ENCODE assay signal across 1 cellular context in the genomic region with DNA sequence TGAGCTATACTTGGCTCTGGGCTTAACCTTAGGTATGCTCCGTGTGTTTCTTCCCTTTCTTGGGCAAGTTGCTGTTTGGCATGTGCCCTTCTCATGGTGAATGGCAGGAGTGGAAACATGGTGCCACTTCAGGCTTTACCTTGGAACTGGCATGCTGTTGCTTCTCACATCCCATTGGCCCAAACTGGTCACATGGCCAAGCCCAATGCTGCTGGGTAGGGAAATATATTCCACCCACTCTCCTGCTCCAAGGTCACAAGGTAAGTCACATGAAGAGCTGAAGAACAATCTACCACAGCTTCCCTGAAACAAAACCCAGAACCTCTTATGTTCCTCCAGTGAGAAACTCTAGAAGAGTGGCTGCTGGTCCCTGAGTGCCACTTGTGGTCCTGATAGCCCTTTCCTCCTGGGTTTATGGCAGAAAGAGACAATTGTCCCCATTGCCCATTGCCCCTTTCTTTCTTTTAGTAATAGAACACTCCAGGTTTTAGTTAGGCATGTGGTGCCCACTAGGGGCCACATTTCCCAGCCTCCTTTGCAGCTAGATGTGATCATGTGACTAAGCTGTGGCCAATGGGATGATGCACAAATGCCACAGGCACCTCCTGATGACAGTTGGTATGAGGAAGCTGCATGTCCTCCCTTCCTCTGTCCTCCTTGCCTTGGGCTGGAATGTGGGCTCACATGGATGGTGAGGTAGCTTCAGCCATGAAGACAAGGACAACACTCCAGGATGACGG.
TF ChIP-seq lines count a peak whose summit lies in the region.

No MANE protein-coding gene starts in this region.

TF ChIP-seq in K562, 482 proteins besides CTCF, POLR2A, EP300 and RAD21:
- TF ChIP-seq SREBF1 (IDR thresholded peaks at IDR 0.05; ENCODE audit: borderline replicate concordance, low read depth, low read length) (no peak), TOE1 (IDR thresholded peaks at IDR 0.05; ENCODE audit: borderline replicate concordance) (peak; percentile 72; the same call in 1 of the 2 replicates), TOE1 (CRISPR knock-in tag; IDR thresholded peaks at IDR 0.05; ENCODE audit: borderline replicate concordance, low read depth) (no peak), KAT7 (CRISPR knock-in tag; IDR thresholded peaks at IDR 0.05; ENCODE audit: borderline replicate concordance) (no peak), HIVEP1 (CRISPR knock-in tag; IDR thresholded peaks at IDR 0.05) (no peak), ZNF124 (CRISPR knock-in tag; IDR thresholded peaks at IDR 0.05) (no peak), CBFA2T3 (IDR thresholded peaks at IDR 0.05) (no peak), FOS (IDR thresholded peaks at IDR 0.05; ENCODE audit: extremely low read depth, insufficient read length) (no peak), CCAR2 (IDR thresholded peaks at IDR 0.05; ENCODE audit: low read depth, low read length) (no peak), ETV1 (tag; conservative IDR thresholded peaks at IDR 0.05; ENCODE audit: low read depth) (no peak), ETV6 (IDR thresholded peaks at IDR 0.05; ENCODE audit: borderline replicate concordance in 1 of 2, low read depth in 2 of 2, low read length in 1 of 2) (no peak), ETV6 (CRISPR knock-in tag; IDR thresholded peaks at IDR 0.05; ENCODE audit: borderline replicate concordance) (no peak), NCOA1 (IDR thresholded peaks at IDR 0.05; ENCODE audit: low read depth) (no peak), ERF (CRISPR knock-in tag; IDR thresholded peaks at IDR 0.05) (no peak), CBX3 (IDR thresholded peaks at IDR 0.05; ENCODE audit: borderline replicate concordance in 1 of 2, low read length in 2 of 2) (peak in 1 of 2 experiments; percentile 32; a peak in 1 of 3 replicates), ZNF668 (CRISPR knock-in tag; IDR thresholded peaks at IDR 0.05) (no peak), BRD9 (IDR thresholded peaks at IDR 0.05; ENCODE audit: low read depth, partially characterized antibody) (no peak), GATAD2A (IDR thresholded peaks at IDR 0.05) (no peak), SIN3B (IDR thresholded peaks at IDR 0.05; ENCODE audit: low read depth) (no peak), ZBTB8A (IDR thresholded peaks at IDR 0.05; ENCODE audit: partially characterized antibody) (no peak), ZNF133 (CRISPR knock-in tag; IDR thresholded peaks at IDR 0.05) (no peak), TAF1 (IDR thresholded peaks at IDR 0.05; ENCODE audit: control insufficient read depth, extremely low read depth, insufficient read depth, low read length, severe bottlenecking) (no peak), PCBP1 (IDR thresholded peaks at IDR 0.05; ENCODE audit: low read depth, low read length, poor library complexity, severe bottlenecking) (no peak), ZNF347 (CRISPR knock-in tag; IDR thresholded peaks at IDR 0.05; ENCODE audit: low read depth) (no peak), PTBP1 (IDR thresholded peaks at IDR 0.05; ENCODE audit: low read depth, low read length) (no peak), RAD51 (IDR thresholded peaks at IDR 0.05; ENCODE audit: borderline replicate concordance, low read depth) (peak; percentile 45), IFI16 (CRISPR knock-in tag; IDR thresholded peaks at IDR 0.05) (no peak), ZNF217 (CRISPR knock-in tag; IDR thresholded peaks at IDR 0.05) (no peak), ZNF140 (CRISPR knock-in tag; IDR thresholded peaks at IDR 0.05) (no peak)
- TF ChIP-seq, protein P1, sequence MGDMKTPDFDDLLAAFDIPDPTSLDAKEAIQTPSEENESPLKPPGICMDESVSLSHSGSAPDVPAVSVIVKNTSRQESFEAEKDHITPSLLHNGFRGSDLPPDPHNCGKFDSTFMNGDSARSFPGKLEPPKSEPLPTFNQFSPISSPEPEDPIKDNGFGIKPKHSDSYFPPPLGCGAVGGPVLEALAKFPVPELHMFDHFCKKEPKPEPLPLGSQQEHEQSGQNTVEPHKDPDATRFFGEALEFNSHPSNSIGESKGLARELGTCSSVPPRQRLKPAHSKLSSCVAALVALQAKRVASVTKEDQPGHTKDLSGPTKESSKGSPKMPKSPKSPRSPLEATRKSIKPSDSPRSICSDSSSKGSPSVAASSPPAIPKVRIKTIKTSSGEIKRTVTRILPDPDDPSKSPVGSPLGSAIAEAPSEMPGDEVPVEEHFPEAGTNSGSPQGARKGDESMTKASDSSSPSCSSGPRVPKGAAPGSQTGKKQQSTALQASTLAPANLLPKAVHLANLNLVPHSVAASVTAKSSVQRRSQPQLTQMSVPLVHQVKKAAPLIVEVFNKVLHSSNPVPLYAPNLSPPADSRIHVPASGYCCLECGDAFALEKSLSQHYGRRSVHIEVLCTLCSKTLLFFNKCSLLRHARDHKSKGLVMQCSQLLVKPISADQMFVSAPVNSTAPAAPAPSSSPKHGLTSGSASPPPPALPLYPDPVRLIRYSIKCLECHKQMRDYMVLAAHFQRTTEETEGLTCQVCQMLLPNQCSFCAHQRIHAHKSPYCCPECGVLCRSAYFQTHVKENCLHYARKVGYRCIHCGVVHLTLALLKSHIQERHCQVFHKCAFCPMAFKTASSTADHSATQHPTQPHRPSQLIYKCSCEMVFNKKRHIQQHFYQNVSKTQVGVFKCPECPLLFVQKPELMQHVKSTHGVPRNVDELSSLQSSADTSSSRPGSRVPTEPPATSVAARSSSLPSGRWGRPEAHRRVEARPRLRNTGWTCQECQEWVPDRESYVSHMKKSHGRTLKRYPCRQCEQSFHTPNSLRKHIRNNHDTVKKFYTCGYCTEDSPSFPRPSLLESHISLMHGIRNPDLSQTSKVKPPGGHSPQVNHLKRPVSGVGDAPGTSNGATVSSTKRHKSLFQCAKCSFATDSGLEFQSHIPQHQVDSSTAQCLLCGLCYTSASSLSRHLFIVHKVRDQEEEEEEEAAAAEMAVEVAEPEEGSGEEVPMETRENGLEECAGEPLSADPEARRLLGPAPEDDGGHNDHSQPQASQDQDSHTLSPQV (IDR thresholded peaks at IDR 0.05) = no peak
- TF ChIP-seq, protein P2, sequence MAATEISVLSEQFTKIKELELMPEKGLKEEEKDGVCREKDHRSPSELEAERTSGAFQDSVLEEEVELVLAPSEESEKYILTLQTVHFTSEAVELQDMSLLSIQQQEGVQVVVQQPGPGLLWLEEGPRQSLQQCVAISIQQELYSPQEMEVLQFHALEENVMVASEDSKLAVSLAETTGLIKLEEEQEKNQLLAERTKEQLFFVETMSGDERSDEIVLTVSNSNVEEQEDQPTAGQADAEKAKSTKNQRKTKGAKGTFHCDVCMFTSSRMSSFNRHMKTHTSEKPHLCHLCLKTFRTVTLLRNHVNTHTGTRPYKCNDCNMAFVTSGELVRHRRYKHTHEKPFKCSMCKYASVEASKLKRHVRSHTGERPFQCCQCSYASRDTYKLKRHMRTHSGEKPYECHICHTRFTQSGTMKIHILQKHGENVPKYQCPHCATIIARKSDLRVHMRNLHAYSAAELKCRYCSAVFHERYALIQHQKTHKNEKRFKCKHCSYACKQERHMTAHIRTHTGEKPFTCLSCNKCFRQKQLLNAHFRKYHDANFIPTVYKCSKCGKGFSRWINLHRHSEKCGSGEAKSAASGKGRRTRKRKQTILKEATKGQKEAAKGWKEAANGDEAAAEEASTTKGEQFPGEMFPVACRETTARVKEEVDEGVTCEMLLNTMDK (IDR thresholded peaks at IDR 0.05; ENCODE audit: borderline replicate concordance, insufficient read depth, low read depth, low read length, poor library complexity, severe bottlenecking) = no peak
- TF ChIP-seq, protein P3, sequence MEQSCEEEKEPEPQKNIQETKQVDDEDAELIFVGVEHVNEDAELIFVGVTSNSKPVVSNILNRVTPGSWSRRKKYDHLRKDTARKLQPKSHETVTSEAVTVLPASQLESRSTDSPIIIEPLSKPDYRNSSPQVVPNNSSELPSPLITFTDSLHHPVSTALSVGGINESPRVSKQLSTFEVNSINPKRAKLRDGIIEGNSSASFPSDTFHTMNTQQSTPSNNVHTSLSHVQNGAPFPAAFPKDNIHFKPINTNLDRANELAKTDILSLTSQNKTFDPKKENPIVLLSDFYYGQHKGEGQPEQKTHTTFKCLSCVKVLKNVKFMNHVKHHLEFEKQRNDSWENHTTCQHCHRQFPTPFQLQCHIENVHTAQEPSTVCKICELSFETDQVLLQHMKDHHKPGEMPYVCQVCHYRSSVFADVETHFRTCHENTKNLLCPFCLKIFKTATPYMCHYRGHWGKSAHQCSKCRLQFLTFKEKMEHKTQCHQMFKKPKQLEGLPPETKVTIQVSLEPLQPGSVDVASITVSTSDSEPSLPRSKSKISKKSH (CRISPR knock-in tag; IDR thresholded peaks at IDR 0.05) = no peak
- TF ChIP-seq, protein P4, sequence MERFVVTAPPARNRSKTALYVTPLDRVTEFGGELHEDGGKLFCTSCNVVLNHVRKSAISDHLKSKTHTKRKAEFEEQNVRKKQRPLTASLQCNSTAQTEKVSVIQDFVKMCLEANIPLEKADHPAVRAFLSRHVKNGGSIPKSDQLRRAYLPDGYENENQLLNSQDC (CRISPR knock-in tag; IDR thresholded peaks at IDR 0.05) = no peak
- TF ChIP-seq, protein P5, sequence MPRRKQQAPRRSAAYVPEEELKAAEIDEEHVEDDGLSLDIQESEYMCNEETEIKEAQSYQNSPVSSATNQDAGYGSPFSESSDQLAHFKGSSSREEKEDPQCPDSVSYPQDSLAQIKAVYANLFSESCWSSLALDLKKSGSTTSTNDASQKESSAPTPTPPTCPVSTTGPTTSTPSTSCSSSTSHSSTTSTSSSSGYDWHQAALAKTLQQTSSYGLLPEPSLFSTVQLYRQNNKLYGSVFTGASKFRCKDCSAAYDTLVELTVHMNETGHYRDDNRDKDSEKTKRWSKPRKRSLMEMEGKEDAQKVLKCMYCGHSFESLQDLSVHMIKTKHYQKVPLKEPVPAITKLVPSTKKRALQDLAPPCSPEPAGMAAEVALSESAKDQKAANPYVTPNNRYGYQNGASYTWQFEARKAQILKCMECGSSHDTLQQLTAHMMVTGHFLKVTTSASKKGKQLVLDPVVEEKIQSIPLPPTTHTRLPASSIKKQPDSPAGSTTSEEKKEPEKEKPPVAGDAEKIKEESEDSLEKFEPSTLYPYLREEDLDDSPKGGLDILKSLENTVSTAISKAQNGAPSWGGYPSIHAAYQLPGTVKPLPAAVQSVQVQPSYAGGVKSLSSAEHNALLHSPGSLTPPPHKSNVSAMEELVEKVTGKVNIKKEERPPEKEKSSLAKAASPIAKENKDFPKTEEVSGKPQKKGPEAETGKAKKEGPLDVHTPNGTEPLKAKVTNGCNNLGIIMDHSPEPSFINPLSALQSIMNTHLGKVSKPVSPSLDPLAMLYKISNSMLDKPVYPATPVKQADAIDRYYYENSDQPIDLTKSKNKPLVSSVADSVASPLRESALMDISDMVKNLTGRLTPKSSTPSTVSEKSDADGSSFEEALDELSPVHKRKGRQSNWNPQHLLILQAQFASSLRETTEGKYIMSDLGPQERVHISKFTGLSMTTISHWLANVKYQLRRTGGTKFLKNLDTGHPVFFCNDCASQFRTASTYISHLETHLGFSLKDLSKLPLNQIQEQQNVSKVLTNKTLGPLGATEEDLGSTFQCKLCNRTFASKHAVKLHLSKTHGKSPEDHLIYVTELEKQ (CRISPR knock-in tag; IDR thresholded peaks at IDR 0.05) = no peak
- TF ChIP-seq, protein P6, sequence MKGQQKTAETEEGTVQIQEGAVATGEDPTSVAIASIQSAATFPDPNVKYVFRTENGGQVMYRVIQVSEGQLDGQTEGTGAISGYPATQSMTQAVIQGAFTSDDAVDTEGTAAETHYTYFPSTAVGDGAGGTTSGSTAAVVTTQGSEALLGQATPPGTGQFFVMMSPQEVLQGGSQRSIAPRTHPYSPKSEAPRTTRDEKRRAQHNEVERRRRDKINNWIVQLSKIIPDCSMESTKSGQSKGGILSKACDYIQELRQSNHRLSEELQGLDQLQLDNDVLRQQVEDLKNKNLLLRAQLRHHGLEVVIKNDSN (CRISPR knock-in tag; IDR thresholded peaks at IDR 0.05) = peak; percentile 74
- TF ChIP-seq, protein P7, sequence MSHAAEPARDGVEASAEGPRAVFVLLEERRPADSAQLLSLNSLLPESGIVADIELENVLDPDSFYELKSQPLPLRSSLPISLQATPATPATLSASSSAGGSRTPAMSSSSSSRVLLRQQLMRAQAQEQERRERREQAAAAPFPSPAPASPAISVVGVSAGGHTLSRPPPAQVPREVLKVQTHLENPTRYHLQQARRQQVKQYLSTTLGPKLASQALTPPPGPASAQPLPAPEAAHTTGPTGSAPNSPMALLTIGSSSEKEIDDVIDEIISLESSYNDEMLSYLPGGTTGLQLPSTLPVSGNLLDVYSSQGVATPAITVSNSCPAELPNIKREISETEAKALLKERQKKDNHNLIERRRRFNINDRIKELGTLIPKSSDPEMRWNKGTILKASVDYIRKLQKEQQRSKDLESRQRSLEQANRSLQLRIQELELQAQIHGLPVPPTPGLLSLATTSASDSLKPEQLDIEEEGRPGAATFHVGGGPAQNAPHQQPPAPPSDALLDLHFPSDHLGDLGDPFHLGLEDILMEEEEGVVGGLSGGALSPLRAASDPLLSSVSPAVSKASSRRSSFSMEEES (CRISPR knock-in tag; IDR thresholded peaks at IDR 0.05) = peak; percentile 70
- TF ChIP-seq, protein P8, sequence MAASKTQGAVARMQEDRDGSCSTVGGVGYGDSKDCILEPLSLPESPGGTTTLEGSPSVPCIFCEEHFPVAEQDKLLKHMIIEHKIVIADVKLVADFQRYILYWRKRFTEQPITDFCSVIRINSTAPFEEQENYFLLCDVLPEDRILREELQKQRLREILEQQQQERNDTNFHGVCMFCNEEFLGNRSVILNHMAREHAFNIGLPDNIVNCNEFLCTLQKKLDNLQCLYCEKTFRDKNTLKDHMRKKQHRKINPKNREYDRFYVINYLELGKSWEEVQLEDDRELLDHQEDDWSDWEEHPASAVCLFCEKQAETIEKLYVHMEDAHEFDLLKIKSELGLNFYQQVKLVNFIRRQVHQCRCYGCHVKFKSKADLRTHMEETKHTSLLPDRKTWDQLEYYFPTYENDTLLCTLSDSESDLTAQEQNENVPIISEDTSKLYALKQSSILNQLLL (CRISPR knock-in tag; IDR thresholded peaks at IDR 0.05; ENCODE audit: borderline replicate concordance) = no peak
- TF ChIP-seq, protein P9, sequence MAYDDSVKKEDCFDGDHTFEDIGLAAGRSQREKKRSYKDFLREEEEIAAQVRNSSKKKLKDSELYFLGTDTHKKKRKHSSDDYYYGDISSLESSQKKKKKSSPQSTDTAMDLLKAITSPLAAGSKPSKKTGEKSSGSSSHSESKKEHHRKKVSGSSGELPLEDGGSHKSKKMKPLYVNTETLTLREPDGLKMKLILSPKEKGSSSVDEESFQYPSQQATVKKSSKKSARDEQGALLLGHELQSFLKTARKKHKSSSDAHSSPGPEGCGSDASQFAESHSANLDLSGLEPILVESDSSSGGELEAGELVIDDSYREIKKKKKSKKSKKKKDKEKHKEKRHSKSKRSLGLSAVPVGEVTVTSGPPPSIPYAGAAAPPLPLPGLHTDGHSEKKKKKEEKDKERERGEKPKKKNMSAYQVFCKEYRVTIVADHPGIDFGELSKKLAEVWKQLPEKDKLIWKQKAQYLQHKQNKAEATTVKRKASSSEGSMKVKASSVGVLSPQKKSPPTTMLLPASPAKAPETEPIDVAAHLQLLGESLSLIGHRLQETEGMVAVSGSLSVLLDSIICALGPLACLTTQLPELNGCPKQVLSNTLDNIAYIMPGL (CRISPR knock-in tag; IDR thresholded peaks at IDR 0.05) = no peak
- TF ChIP-seq, protein P10, sequence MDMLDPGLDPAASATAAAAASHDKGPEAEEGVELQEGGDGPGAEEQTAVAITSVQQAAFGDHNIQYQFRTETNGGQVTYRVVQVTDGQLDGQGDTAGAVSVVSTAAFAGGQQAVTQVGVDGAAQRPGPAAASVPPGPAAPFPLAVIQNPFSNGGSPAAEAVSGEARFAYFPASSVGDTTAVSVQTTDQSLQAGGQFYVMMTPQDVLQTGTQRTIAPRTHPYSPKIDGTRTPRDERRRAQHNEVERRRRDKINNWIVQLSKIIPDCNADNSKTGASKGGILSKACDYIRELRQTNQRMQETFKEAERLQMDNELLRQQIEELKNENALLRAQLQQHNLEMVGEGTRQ (CRISPR knock-in tag; IDR thresholded peaks at IDR 0.05) = peak; percentile 74
